In the genomic region with DNA sequence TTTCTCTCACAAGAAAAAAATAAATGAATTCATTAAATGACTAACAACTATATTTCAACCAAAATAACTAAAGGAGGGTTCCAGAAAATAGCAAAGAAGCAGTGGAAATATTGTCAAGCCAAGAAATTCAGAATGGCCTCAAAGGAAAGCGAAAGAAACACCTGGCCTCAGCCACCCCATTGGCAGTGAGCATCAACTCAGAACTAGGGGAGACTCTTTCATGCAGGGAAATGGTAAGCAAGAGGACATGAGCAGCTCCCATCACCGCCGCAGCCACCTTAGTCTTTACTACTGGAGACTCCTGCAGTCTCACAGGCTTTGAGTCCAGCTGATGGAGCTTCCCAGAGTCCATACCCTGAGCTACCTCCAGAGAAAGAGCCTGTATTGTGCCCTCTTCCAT, we compare ENCODE assay signal across 1 cellular context.
TF ChIP-seq lines count a peak whose summit lies in the region.

No MANE protein-coding gene starts in this region.

TF ChIP-seq in GM23338, 12 proteins besides CTCF, POLR2A, EP300 and RAD21:
- TF ChIP-seq, protein P1, sequence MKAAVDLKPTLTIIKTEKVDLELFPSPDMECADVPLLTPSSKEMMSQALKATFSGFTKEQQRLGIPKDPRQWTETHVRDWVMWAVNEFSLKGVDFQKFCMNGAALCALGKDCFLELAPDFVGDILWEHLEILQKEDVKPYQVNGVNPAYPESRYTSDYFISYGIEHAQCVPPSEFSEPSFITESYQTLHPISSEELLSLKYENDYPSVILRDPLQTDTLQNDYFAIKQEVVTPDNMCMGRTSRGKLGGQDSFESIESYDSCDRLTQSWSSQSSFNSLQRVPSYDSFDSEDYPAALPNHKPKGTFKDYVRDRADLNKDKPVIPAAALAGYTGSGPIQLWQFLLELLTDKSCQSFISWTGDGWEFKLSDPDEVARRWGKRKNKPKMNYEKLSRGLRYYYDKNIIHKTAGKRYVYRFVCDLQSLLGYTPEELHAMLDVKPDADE (IDR thresholded peaks at IDR 0.05), result no peak
- TF ChIP-seq, protein P2, sequence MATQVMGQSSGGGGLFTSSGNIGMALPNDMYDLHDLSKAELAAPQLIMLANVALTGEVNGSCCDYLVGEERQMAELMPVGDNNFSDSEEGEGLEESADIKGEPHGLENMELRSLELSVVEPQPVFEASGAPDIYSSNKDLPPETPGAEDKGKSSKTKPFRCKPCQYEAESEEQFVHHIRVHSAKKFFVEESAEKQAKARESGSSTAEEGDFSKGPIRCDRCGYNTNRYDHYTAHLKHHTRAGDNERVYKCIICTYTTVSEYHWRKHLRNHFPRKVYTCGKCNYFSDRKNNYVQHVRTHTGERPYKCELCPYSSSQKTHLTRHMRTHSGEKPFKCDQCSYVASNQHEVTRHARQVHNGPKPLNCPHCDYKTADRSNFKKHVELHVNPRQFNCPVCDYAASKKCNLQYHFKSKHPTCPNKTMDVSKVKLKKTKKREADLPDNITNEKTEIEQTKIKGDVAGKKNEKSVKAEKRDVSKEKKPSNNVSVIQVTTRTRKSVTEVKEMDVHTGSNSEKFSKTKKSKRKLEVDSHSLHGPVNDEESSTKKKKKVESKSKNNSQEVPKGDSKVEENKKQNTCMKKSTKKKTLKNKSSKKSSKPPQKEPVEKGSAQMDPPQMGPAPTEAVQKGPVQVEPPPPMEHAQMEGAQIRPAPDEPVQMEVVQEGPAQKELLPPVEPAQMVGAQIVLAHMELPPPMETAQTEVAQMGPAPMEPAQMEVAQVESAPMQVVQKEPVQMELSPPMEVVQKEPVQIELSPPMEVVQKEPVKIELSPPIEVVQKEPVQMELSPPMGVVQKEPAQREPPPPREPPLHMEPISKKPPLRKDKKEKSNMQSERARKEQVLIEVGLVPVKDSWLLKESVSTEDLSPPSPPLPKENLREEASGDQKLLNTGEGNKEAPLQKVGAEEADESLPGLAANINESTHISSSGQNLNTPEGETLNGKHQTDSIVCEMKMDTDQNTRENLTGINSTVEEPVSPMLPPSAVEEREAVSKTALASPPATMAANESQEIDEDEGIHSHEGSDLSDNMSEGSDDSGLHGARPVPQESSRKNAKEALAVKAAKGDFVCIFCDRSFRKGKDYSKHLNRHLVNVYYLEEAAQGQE (IDR thresholded peaks at IDR 0.05; ENCODE audit: unreplicated experiment), result no peak
- TF ChIP-seq STAT1 (IDR thresholded peaks at IDR 0.05; ENCODE audit: unreplicated experiment), result no peak
- TF ChIP-seq POLR2AphosphoS5 (IDR thresholded peaks at IDR 0.05; ENCODE audit: low read depth), result no peak
- no peak for TF ChIP-seq EZH2 (IDR thresholded peaks at IDR 0.05; ENCODE audit: low read depth, unreplicated experiment)
- TF ChIP-seq, protein P3, sequence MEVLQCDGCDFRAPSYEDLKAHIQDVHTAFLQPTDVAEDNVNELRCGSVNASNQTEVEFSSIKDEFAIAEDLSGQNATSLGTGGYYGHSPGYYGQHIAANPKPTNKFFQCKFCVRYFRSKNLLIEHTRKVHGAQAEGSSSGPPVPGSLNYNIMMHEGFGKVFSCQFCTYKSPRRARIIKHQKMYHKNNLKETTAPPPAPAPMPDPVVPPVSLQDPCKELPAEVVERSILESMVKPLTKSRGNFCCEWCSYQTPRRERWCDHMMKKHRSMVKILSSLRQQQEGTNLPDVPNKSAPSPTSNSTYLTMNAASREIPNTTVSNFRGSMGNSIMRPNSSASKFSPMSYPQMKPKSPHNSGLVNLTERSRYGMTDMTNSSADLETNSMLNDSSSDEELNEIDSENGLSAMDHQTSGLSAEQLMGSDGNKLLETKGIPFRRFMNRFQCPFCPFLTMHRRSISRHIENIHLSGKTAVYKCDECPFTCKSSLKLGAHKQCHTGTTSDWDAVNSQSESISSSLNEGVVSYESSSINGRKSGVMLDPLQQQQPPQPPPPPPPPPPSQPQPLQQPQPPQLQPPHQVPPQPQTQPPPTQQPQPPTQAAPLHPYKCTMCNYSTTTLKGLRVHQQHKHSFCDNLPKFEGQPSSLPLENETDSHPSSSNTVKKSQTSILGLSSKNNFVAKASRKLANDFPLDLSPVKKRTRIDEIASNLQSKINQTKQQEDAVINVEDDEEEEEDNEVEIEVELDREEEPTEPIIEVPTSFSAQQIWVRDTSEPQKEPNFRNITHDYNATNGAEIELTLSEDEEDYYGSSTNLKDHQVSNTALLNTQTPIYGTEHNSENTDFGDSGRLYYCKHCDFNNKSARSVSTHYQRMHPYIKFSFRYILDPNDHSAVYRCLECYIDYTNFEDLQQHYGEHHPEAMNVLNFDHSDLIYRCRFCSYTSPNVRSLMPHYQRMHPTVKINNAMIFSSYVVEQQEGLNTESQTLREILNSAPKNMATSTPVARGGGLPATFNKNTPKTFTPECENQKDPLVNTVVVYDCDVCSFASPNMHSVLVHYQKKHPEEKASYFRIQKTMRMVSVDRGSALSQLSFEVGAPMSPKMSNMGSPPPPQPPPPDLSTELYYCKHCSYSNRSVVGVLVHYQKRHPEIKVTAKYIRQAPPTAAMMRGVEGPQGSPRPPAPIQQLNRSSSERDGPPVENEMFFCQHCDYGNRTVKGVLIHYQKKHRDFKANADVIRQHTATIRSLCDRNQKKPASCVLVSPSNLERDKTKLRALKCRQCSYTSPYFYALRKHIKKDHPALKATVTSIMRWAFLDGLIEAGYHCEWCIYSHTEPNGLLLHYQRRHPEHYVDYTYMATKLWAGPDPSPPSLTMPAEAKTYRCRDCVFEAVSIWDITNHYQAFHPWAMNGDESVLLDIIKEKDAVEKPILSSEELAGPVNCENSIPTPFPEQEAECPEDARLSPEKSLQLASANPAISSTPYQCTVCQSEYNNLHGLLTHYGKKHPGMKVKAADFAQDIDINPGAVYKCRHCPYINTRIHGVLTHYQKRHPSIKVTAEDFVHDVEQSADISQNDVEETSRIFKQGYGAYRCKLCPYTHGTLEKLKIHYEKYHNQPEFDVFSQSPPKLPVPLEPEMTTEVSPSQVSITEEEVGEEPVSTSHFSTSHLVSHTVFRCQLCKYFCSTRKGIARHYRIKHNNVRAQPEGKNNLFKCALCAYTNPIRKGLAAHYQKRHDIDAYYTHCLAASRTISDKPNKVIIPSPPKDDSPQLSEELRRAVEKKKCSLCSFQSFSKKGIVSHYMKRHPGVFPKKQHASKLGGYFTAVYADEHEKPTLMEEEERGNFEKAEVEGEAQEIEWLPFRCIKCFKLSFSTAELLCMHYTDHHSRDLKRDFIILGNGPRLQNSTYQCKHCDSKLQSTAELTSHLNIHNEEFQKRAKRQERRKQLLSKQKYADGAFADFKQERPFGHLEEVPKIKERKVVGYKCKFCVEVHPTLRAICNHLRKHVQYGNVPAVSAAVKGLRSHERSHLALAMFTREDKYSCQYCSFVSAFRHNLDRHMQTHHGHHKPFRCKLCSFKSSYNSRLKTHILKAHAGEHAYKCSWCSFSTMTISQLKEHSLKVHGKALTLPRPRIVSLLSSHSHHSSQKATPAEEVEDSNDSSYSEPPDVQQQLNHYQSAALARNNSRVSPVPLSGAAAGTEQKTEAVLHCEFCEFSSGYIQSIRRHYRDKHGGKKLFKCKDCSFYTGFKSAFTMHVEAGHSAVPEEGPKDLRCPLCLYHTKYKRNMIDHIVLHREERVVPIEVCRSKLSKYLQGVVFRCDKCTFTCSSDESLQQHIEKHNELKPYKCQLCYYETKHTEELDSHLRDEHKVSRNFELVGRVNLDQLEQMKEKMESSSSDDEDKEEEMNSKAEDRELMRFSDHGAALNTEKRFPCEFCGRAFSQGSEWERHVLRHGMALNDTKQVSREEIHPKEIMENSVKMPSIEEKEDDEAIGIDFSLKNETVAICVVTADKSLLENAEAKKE (CRISPR knock-in tag; IDR thresholded peaks at IDR 0.05), result no peak
- no peak for TF ChIP-seq EZH2phosphoT487 (IDR thresholded peaks at IDR 0.05; ENCODE audit: unreplicated experiment)
- TF ChIP-seq NANOG (IDR thresholded peaks at IDR 0.05; ENCODE audit: borderline replicate concordance), result no peak
- no peak for TF ChIP-seq CREB1 (CRISPR knock-in tag; IDR thresholded peaks at IDR 0.05; ENCODE audit: low read depth)
- no peak for TF ChIP-seq ZNF114 (CRISPR knock-in tag; IDR thresholded peaks at IDR 0.05)
- no peak for TF ChIP-seq ZNF331 (CRISPR knock-in tag; IDR thresholded peaks at IDR 0.05; ENCODE audit: low read depth)
- TF ChIP-seq JUNB (IDR thresholded peaks at IDR 0.05; ENCODE audit: unreplicated experiment), result no peak
